23 cellular contexts compared by ENCODE assay signal in the genomic region with DNA sequence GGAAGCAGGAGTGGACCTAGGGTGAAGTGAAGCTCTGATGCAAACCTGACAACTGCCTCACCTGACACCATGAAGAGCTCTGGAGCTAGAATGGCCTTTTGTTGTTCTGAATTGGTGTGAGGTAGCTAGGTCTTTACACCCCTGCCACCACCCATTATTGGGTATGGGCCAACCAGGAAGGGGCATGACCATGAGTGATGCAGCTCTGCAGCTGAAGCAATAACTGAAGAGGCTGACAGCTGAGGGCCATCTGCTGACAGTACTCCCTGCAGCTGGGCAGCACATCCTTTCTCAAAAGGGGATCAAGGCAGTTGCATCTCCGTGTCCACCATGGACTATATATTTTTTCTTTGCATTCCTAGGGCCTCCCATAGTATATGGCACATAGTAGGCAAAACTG.
DNase-seq lines count a peak whose midpoint lies in the region; TF ChIP-seq lines count a peak whose summit lies in the region.
"Had no signal": no experiment of that assay in that cellular context is flagged by ENCODE, and none has a peak within 500 bp of the region (broad histone marks: within the 10 kb centered on the region; RNA-seq: fewer than 3 reads in every experiment).

No MANE protein-coding gene starts in this region.

- H3K9me2 ChIP-seq in Loucy (replicated peaks; ENCODE audit: low read depth, low read length), result no peaks in the 10 kb centered on the region

- H3K27me3 ChIP-seq in Loucy (ENCODE audit: insufficient read depth, low read length, poor library complexity, severe bottlenecking), result no peaks in the 10 kb centered on the region
- H3K27me3 ChIP-seq: dorsolateral prefrontal cortex, neural progenitor cell, right lobe of liver, thyroid gland had no signal

- no peaks in the 10 kb centered on the region for H3K4me1 ChIP-seq in Loucy (ENCODE audit: insufficient read depth, low read length, poor library complexity, severe bottlenecking)
- H3K4me1 ChIP-seq: lower lobe of right lung, neural progenitor cell, right lobe of liver, thyroid gland had no signal

- H3K36me3 ChIP-seq in Loucy (ENCODE audit: insufficient read depth, low read length), result no peaks in the 10 kb centered on the region
- H3K36me3 ChIP-seq: lower lobe of right lung, neural progenitor cell, right lobe of liver, thyroid gland had no signal

- H3K79me2 ChIP-seq in Loucy (ENCODE audit: insufficient read depth, low read length), result no peaks in the 10 kb centered on the region

- no peak for TF ChIP-seq CTCF in Loucy (conservative IDR thresholded peaks at IDR 0.05; ENCODE audit: low read length)
- no peak for TF ChIP-seq CTCF in mesothelial cell of epicardium (IDR thresholded peaks at IDR 0.05; ENCODE audit: unreplicated experiment)

- no peaks in the 10 kb centered on the region for H3K27me3 Mint-ChIP-seq in mesothelial cell of epicardium (ENCODE audit: low read depth)
- H3K27me3 Mint-ChIP-seq: activated CD4-positive, alpha-beta T cell treated with anti-CD3 and anti-CD28 coated beads, Interleukin-2, amount 10 ng/mL, durations not matched to agents 24 days and 14 days; activated naive CD8-positive, alpha-beta T cell treated with anti-CD3 and anti-CD28 coated beads, Interleukin-2, amount 10 ng/mL, durations not matched to agents 7 days and 5 days; activated T-helper 17 cell treated with anti-CD3 and anti-CD28 coated beads, Interleukin-2, amount 50 U/mL, for 72 hours had no signal

- H3K4me3 ChIP-seq in Loucy (ENCODE audit: low read length, poor library complexity, severe bottlenecking), result no peak overlapping the region
- H3K4me3 ChIP-seq: dorsolateral prefrontal cortex, lower lobe of right lung, neural progenitor cell, right lobe of liver, thyroid gland had no signal

- H3K27ac Mint-ChIP-seq in mesothelial cell of epicardium, result no peak overlapping the region
- H3K27ac Mint-ChIP-seq: activated CD4-positive, alpha-beta T cell treated with anti-CD3 and anti-CD28 coated beads, Interleukin-2, amount 10 ng/mL, durations not matched to agents 24 days and 14 days; activated naive CD8-positive, alpha-beta T cell treated with anti-CD3 and anti-CD28 coated beads, Interleukin-2, amount 10 ng/mL, durations not matched to agents 7 days and 5 days; activated T-helper 17 cell treated with anti-CD3 and anti-CD28 coated beads, Interleukin-2, amount 50 U/mL, for 72 hours; neural progenitor cell; stimulated activated naive CD8-positive, alpha-beta T cell treated with anti-CD3 and anti-CD28 coated beads, Interleukin-15, amount 100 ng/mL, for 72 hours had no signal

- H3K4me2 ChIP-seq in Loucy (ENCODE audit: low read depth, low read length, poor library complexity, severe bottlenecking), result no peak overlapping the region
- H3K4me2 ChIP-seq: neural progenitor cell had no signal

- H3K36me3 Mint-ChIP-seq in mesothelial cell of epicardium, result no peaks in the 10 kb centered on the region
- H3K36me3 Mint-ChIP-seq: activated naive CD8-positive, alpha-beta T cell treated with anti-CD3 and anti-CD28 coated beads, Interleukin-2, amount 10 ng/mL, durations not matched to agents 7 days and 5 days; neural progenitor cell had no signal

- H3K9ac ChIP-seq in Loucy (ENCODE audit: low read depth, low read length, poor library complexity, severe bottlenecking), result no peak overlapping the region
- H3K9ac ChIP-seq: neural progenitor cell had no signal

- peaks cover 4% of the 10 kb centered on the region for H3K9me3 Mint-ChIP-seq in mesothelial cell of epicardium
- H3K9me3 Mint-ChIP-seq: activated CD4-positive, alpha-beta T cell treated with anti-CD3 and anti-CD28 coated beads, Interleukin-2, amount 10 ng/mL, durations not matched to agents 24 days and 14 days; activated naive CD8-positive, alpha-beta T cell treated with anti-CD3 and anti-CD28 coated beads, Interleukin-2, amount 10 ng/mL, durations not matched to agents 7 days and 5 days had no signal

- DNase-seq in DMS153 (lab: John Stamatoyannopoulos, UW) (peak; percentile 94), NCI-H748 treated with DMSO at 0.1 percent for 48 hours (lab: John Stamatoyannopoulos, UW) (peak; percentile 3), kidney tubule cell (ENCODE audit: low spot score) (peak; percentile 19), DMS79 treated with DMSO at 0.1 percent for 48 hours (lab: John Stamatoyannopoulos, UW) (no peak), C1 segment of cervical spinal cord (lab: John Stamatoyannopoulos, UW) (no peak), mesothelial cell of epicardium (ENCODE audit: low spot score in 2 of 2, unreplicated experiment in 2 of 2) (no peak)
- no peak for DNase-seq in activated CD4-positive, CD25-positive, alpha-beta regulatory T cell treated with anti-CD3 and anti-CD28 coated beads, Interleukin-2, amount 50 U/mL, for 72 hours
- DNase-seq: activated CD4-positive, alpha-beta T cell treated with anti-CD3 and anti-CD28 coated beads, Interleukin-2, amount 10 ng/mL, durations not matched to agents 24 days and 14 days; activated CD8-positive, alpha-beta memory T cell treated with anti-CD3 and anti-CD28 coated beads, Interleukin-2, amount 50 U/mL, for 48 hours; activated naive CD8-positive, alpha-beta T cell treated with anti-CD3 and anti-CD28 coated beads, Interleukin-2, amount 10 ng/mL, durations not matched to agents 7 days and 5 days; dorsolateral prefrontal cortex; islet precursor cell; lower lobe of right lung; NCI-H146; NCI-H226; posterior cingulate gyrus; right lobe of liver; stimulated activated CD4-positive, alpha-beta T cell treated with anti-CD3 and anti-CD28 coated beads, Interleukin-15, amount 100 ng/mL, for 24 hours; stimulated activated naive CD8-positive, alpha-beta T cell treated with anti-CD3 and anti-CD28 coated beads, Interleukin-15, amount 100 ng/mL, for 72 hours had no signal

- H3F3A ChIP-seq in Loucy (ENCODE audit: low read depth), result no peaks in the 10 kb centered on the region

- H3K4me3 Mint-ChIP-seq in mesothelial cell of epicardium, result no peak overlapping the region
- H3K4me3 Mint-ChIP-seq: activated CD4-positive, alpha-beta T cell treated with anti-CD3 and anti-CD28 coated beads, Interleukin-2, amount 10 ng/mL, durations not matched to agents 24 days and 14 days; activated naive CD8-positive, alpha-beta T cell treated with anti-CD3 and anti-CD28 coated beads, Interleukin-2, amount 10 ng/mL, durations not matched to agents 7 days and 5 days; activated T-helper 17 cell treated with anti-CD3 and anti-CD28 coated beads, Interleukin-2, amount 50 U/mL, for 72 hours; neural progenitor cell; stimulated activated naive CD8-positive, alpha-beta T cell treated with anti-CD3 and anti-CD28 coated beads, Interleukin-15, amount 100 ng/mL, for 72 hours had no signal

- no peaks in the 10 kb centered on the region for H4K20me1 ChIP-seq in Loucy (ENCODE audit: insufficient read depth, low read length, poor library complexity, severe bottlenecking)

- H3K9me3 ChIP-seq in Loucy (ENCODE audit: insufficient read depth, low read depth, low read length), result no peaks in the 10 kb centered on the region
- H3K9me3 ChIP-seq: lower lobe of right lung, right lobe of liver, thyroid gland had no signal

- peaks cover 11% of the 10 kb centered on the region for H3K4me1 Mint-ChIP-seq in mesothelial cell of epicardium
- H3K4me1 Mint-ChIP-seq: activated CD4-positive, alpha-beta T cell treated with anti-CD3 and anti-CD28 coated beads, Interleukin-2, amount 10 ng/mL, durations not matched to agents 24 days and 14 days; activated naive CD8-positive, alpha-beta T cell treated with anti-CD3 and anti-CD28 coated beads, Interleukin-2, amount 10 ng/mL, durations not matched to agents 7 days and 5 days; activated T-helper 17 cell treated with anti-CD3 and anti-CD28 coated beads, Interleukin-2, amount 50 U/mL, for 72 hours; neural progenitor cell; stimulated activated naive CD8-positive, alpha-beta T cell treated with anti-CD3 and anti-CD28 coated beads, Interleukin-15, amount 100 ng/mL, for 72 hours had no signal

- H2AFZ ChIP-seq in Loucy (ENCODE audit: low read length), result peak overlapping the region; percentile 39; the same call in 1 of the 2 replicates
- H2AFZ ChIP-seq: neural progenitor cell had no signal

Comparison
In these comparisons a context has a peak if more than half of its experiments do, and no peak if none do; other contexts are left out.
1. DNase-seq: peak in DMS153 (single experiment), NCI-H748 treated with DMSO at 0.1 percent for 48 hours (single experiment) and kidney tubule cell (single experiment); none in DMS79 treated with DMSO at 0.1 percent for 48 hours (single experiment), activated CD4-positive, CD25-positive, alpha-beta regulatory T cell treated with anti-CD3 and anti-CD28 coated beads, Interleukin-2, amount 50 U/mL, for 72 hours (single experiment), C1 segment of cervical spinal cord (0 of 14) and mesothelial cell of epicardium (0 of 2).